ENCODE assay signal across 8 cellular contexts in genomic region chr17:82494236-82495055, GRCh38. TPM values are rescaled to one million over a fixed set of nuclear protein-coding genes. Genes with fewer than 3 reads are reported as not detected.
DNase-seq lines count a peak whose midpoint lies in the region; ATAC-seq and TF ChIP-seq lines count a peak whose summit lies in the region.

No MANE protein-coding gene starts in this region.

- H3K27me3 ChIP-seq in left lung = no peaks in the 10 kb centered on the region

- intact Hi-C loops in left lung (cut with DNase I) = no loop called here

- no peak overlapping the region for H3K4me3 ChIP-seq in left lung

- peak overlapping the region in 1 of 2 donors; percentile 70 for H3K27ac ChIP-seq in left lung

- peak; percentile 92 for DNase-seq in AG08395 (ENCODE audit: low spot score)
- DNase-seq in NCI-H774 (lab: John Stamatoyannopoulos, UW) = peak; percentile 91
- DNase-seq in activated CD4-positive, alpha-beta T cell treated with anti-CD3 and anti-CD28 coated beads, Interleukin-2, amount 50 U/mL, for 1 hour = peak; percentile 83
- DNase-seq in dedifferentiated amniotic fluid mesenchymal stem cell (ENCODE audit: extremely low spot score) = peak; percentile 98
- peak; percentile 89 to 91 for DNase-seq in left lung
- DNase-seq in stimulated activated CD4-positive, alpha-beta T cell treated with anti-CD3 and anti-CD28 coated beads, Interleukin-4, amount 100 ng/mL, for 24 hours = peak; percentile 89

- H3K4me1 ChIP-seq in left lung = peaks cover 5 to 36% of the 10 kb centered on the region in 2 donors

- H3K36me3 ChIP-seq in left lung = peaks cover 0 to 4% of the 10 kb centered on the region in 2 donors

- TF ChIP-seq CTCF in left lung (IDR thresholded peaks at IDR 0.05) = peak; percentile 79 to 85

- no peaks in the 10 kb centered on the region for H3K9me3 ChIP-seq in left lung

- ATAC-seq in GM18907 (IDR thresholded peaks at IDR 0.05; ENCODE audit: unreplicated experiment) (peak; percentile 52), HG03457 (IDR thresholded peaks at IDR 0.05; ENCODE audit: unreplicated experiment) (peak; percentile 44), left lung (peak; percentile 77)

RNA-seq across cellular contexts. Expression of gene FOXK2, which starts 25.1 kb away (rescaled TPM):
- total RNA-seq in left lung = 10 to 100 TPM; 50.4 to 57.0 TPM

RNA-seq across cellular contexts. Expression of gene NARF, which starts 35.9 kb away (rescaled TPM):
- total RNA-seq in left lung = 10 to 100 TPM; 38.9 to 52.4 TPM

RNA-seq across cellular contexts. Expression of gene CYBC1, which starts 43.9 kb away (rescaled TPM):
- 100 to 1,000 TPM in 1 of 2 donors, 10 to 100 TPM in 1; 90.2 to 116 TPM for total RNA-seq in left lung
